In the genomic region with DNA sequence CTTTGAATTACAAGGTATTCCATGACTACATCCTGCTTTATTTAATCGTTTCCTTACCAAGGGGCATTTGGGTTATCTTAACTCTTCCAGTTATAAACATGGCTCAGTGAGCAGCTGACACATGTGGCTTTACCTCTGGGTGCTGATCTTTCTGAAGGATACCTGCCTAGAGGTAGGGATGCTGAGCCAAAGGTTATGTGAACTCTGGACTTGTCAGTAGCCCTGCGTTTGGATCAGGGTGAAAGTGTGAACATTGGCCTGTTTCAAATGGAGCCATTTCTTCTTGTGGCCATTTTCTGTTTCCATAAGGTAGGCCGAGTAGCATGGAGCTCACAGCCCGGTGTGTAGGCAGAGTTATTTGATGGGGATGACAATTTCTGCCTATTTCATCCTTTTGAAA, we compare ENCODE assay signal across 18 cellular contexts. TPM values are rescaled to one million over a fixed set of nuclear protein-coding genes. Genes with fewer than 3 reads are reported as not detected.
DNase-seq lines count a peak whose midpoint lies in the region; ATAC-seq, FAIRE-seq and TF ChIP-seq lines count a peak whose summit lies in the region.
"Had no signal": no experiment of that assay in that cellular context is flagged by ENCODE, and none has a peak within 500 bp of the region (broad histone marks: within the 10 kb centered on the region; RNA-seq: fewer than 3 reads in every experiment).

No MANE protein-coding gene starts in this region.

- no peak overlapping the region for H2BK120ac ChIP-seq in H1 (replicated peaks; ENCODE audit: low read depth, low read length)

- no peak overlapping the region for H2AK5ac ChIP-seq in H1 (ENCODE audit: low read depth, low read length)

- no peak overlapping the region for H3K23ac ChIP-seq in H1 (ENCODE audit: insufficient read length)

- H2BK20ac ChIP-seq in H1 (ENCODE audit: low read length): 0 out of 2 replicates have a peak overlapping the region, but pooled peaks have one; percentile 28

- no peaks in the 10 kb centered on the region for H3K23me2 ChIP-seq in H1 (ENCODE audit: low read depth, low read length)

- H3K9ac ChIP-seq in liver (ENCODE audit: low read depth in 1 of 2, low read length in 2 of 2): no peak overlapping the region
- H3K9ac ChIP-seq in HepG2 (ENCODE audit: insufficient read depth, low read depth, low read length): no peak overlapping the region
- no peak overlapping the region for H3K9ac ChIP-seq in H1 (replicated peaks in 1 of 4; ENCODE audit: extremely low read depth in 1 of 4, low read depth in 3 of 4, low read length in 3 of 4)
- H3K9ac ChIP-seq: BLaER1 treated with 17β-estradiol and CSF1 and Interleukin-3, amounts not matched to agents 10 nM and 100 nM had no signal

- WGBS in liver: 77% methylated on average over 4 of the region's 4 CpGs
- WGBS in HepG2 (ENCODE audit: low lambda C conversion rate): 97% methylated on average over 3 of the region's 4 CpGs
- WGBS in H1 (ENCODE audit: extremely low coverage in 1 of 2, insufficient coverage in 1 of 2, insufficient read length in 1 of 2, insufficient replicate concordance in 2 of 2, low coverage in 1 of 2, low lambda C conversion rate in 2 of 2, missing lambda C conversion rate in 1 of 2), 2 experiments: 92% methylated on average over 4 of the region's 4 CpGs; no CpG with 5 or more reads in 1 of the 2 experiments
- WGBS in sigmoid colon, 2 donors: 89 to 90% methylated on average over 4 of the region's 4 CpGs

- H3K14ac ChIP-seq in H1 (ENCODE audit: insufficient read length): no peak overlapping the region

- no peak for ATAC-seq in HepG2
- ATAC-seq: CD8-positive, alpha-beta T cell; GM12878 had no signal

- no peaks in the 10 kb centered on the region for H3K4me1 ChIP-seq in liver (ENCODE audit: control insufficient read depth in 4 of 4, insufficient read depth in 4 of 4, low read length in 3 of 4)
- H3K4me1 ChIP-seq in HepG2 (ENCODE audit: insufficient read depth, low read length): peaks cover 22% of the 10 kb centered on the region
- no peaks in the 10 kb centered on the region; a peak in 1 of 7 replicates for H3K4me1 ChIP-seq in H1 (replicated peaks in 1 of 4; ENCODE audit: control insufficient read depth in 3 of 4, insufficient read depth in 4 of 4, low read length in 3 of 4)
- H3K4me1 ChIP-seq in neutrophil (ENCODE audit: control insufficient read depth in 1 of 2, insufficient read depth in 1 of 2, low read depth in 1 of 2, low read length in 1 of 2): peaks cover 50 to 51% of the 10 kb centered on the region in 2 experiments
- no peaks in the 10 kb centered on the region for H3K4me1 ChIP-seq in sigmoid colon
- H3K4me1 ChIP-seq: HAP-1 had no signal

- H3K4me3 ChIP-seq in liver (ENCODE audit: low read depth in 1 of 3, low read length in 3 of 3) (no peak overlapping the region), HepG2 (replicated peaks in 1 of 3; ENCODE audit: insufficient read depth in 1 of 3, low read depth in 2 of 3, low read length in 3 of 3) (no peak overlapping the region), H1 (ENCODE audit: extremely low read depth in 1 of 4, insufficient read depth in 2 of 4, low read depth in 3 of 4, low read length in 4 of 4) (no peak overlapping the region), neutrophil (ENCODE audit: low read depth in 1 of 2, low read length in 1 of 2) (no peak overlapping the region), sigmoid colon (no peak overlapping the region)
- H3K4me3 ChIP-seq: BLaER1 treated with 17β-estradiol and CSF1 and Interleukin-3, amounts not matched to agents 10 nM and 100 nM; GM12878; HAP-1 had no signal

- DNase-seq in HepG2 (ENCODE audit: low spot score): no peak
- no peak for DNase-seq in H1 (ENCODE audit: low read depth in 1 of 2, low spot score in 2 of 2)
- DNase-seq in retina: no peak
- DNase-seq in SW480 (ENCODE audit: low spot score): no peak
- DNase-seq in sigmoid colon: no peak
- DNase-seq: 8988T; Calu3; CD8-positive, alpha-beta T cell; DMS 273 treated with DMSO at 0.1 percent for 48 hours; DND-41 had no signal

- H2BK15ac ChIP-seq in H1 (ENCODE audit: low read length): no peak overlapping the region

- TF ChIP-seq RAD21 in liver (IDR thresholded peaks at IDR 0.05) (no peak), HepG2 (CRISPR knock-in tag; IDR thresholded peaks at IDR 0.05) (no peak), H1 (IDR thresholded peaks at IDR 0.05 in 1 of 2, conservative IDR thresholded peaks at IDR 0.05 in 1 of 2; ENCODE audit: low read depth in 2 of 2, low read length in 2 of 2) (no peak)

- H2BK5ac ChIP-seq in H1 (ENCODE audit: low read depth, low read length): no peak overlapping the region

- no peaks in the 10 kb centered on the region for H3K27me3 ChIP-seq in liver (ENCODE audit: control insufficient read depth in 4 of 4, insufficient read depth in 4 of 4, low read length in 3 of 4)
- no peaks in the 10 kb centered on the region for H3K27me3 ChIP-seq in HepG2 (ENCODE audit: control insufficient read depth in 1 of 2, insufficient read depth in 2 of 2, low read length in 2 of 2)
- no peaks in the 10 kb centered on the region for H3K27me3 ChIP-seq in H1 (replicated peaks in 1 of 4; ENCODE audit: control insufficient read depth in 3 of 4, extremely low read depth in 1 of 4, insufficient read depth in 3 of 4, low read length in 3 of 4)
- no peaks in the 10 kb centered on the region for H3K27me3 ChIP-seq in neutrophil
- no peaks in the 10 kb centered on the region for H3K27me3 ChIP-seq in sigmoid colon
- H3K27me3 ChIP-seq: BLaER1 treated with 17β-estradiol and CSF1 and Interleukin-3, amounts not matched to agents 10 nM and 100 nM had no signal

- TF ChIP-seq CTCF in liver (IDR thresholded peaks at IDR 0.05; ENCODE audit: low read depth, low read length, missing input control) (no peak), HepG2 (CRISPR knock-in tag; IDR thresholded peaks at IDR 0.05) (no peak), H1 (IDR thresholded peaks at IDR 0.05; ENCODE audit: control extremely low read depth in 1 of 3, insufficient read depth in 1 of 3, low read depth in 1 of 3, low read length in 3 of 3) (no peak), neutrophil (IDR thresholded peaks at IDR 0.05) (no peak), sigmoid colon (IDR thresholded peaks at IDR 0.05) (no peak)

- no peaks in the 10 kb centered on the region for H3K36me3 ChIP-seq in liver (ENCODE audit: control insufficient read depth in 4 of 4, insufficient read depth in 3 of 4, low read depth in 1 of 4, low read length in 3 of 4)
- peaks cover 1 to 8% of the 10 kb centered on the region in 2 experiments; a peak in 2 of 5 replicates for H3K36me3 ChIP-seq in HepG2 (replicated peaks in 1 of 2; ENCODE audit: control insufficient read depth in 1 of 2, insufficient read depth in 2 of 2, low read length in 2 of 2)
- no peaks in the 10 kb centered on the region for H3K36me3 ChIP-seq in H1 (ENCODE audit: control insufficient read depth in 2 of 4, insufficient read depth in 4 of 4, low read length in 3 of 4)
- peaks cover 16% of the 10 kb centered on the region for H3K36me3 ChIP-seq in neutrophil
- H3K36me3 ChIP-seq in sigmoid colon: no peaks in the 10 kb centered on the region
- H3K36me3 ChIP-seq: BLaER1 treated with 17β-estradiol and CSF1 and Interleukin-3, amounts not matched to agents 10 nM and 100 nM; HAP-1 had no signal

- no peaks in the 10 kb centered on the region for H3K79me1 ChIP-seq in H1 (ENCODE audit: low read depth, low read length)

- H3K27ac ChIP-seq in liver (ENCODE audit: low read depth in 1 of 2, low read length in 2 of 2) (no peak overlapping the region), HepG2 (ENCODE audit: extremely low read length, insufficient read depth, low read length) (no peak overlapping the region), H1 (ENCODE audit: low read depth, low read length) (no peak overlapping the region), neutrophil (peak overlapping the region; percentile 82), sigmoid colon (no peak overlapping the region)
- H3K27ac ChIP-seq: BLaER1 treated with 17β-estradiol and CSF1 and Interleukin-3, amounts not matched to agents 10 nM and 100 nM had no signal

- FAIRE-seq in HepG2 (lab: Jason Lieb, UNC): no peak
- no peak for FAIRE-seq in H1 (lab: Jason Lieb, UNC)
- FAIRE-seq: GM12878, GM19239 had no signal

- no peak overlapping the region for H3K4ac ChIP-seq in H1 (replicated peaks; ENCODE audit: insufficient read length, low read depth, low read length)

- peaks cover 4% of the 10 kb centered on the region for H3K79me2 ChIP-seq in HepG2 (ENCODE audit: insufficient read depth, low read length)
- H3K79me2 ChIP-seq in H1 (ENCODE audit: control insufficient read depth in 1 of 2, insufficient read depth in 2 of 2, low read length in 2 of 2): no peaks in the 10 kb centered on the region

- no peak overlapping the region for H3K56ac ChIP-seq in H1 (replicated peaks; ENCODE audit: insufficient read length, low read depth, low read length)

- no peak for TF ChIP-seq POLR2A in HepG2 (IDR thresholded peaks at IDR 0.05; ENCODE audit: insufficient read depth in 1 of 2, low read depth in 2 of 2, low read length in 2 of 2)
- no peak for TF ChIP-seq POLR2A in H1 (IDR thresholded peaks at IDR 0.05; ENCODE audit: control extremely low read depth in 1 of 2, low read depth in 2 of 2, low read length in 2 of 2)
- TF ChIP-seq POLR2A in sigmoid colon (IDR thresholded peaks at IDR 0.05): no peak

- H4K8ac ChIP-seq in H1 (ENCODE audit: extremely low read depth, insufficient read depth, low read length): no peak overlapping the region

- H4K20me1 ChIP-seq in HepG2 (ENCODE audit: insufficient read depth, low read length): no peaks in the 10 kb centered on the region
- no peaks in the 10 kb centered on the region for H4K20me1 ChIP-seq in H1 (replicated peaks in 1 of 2; ENCODE audit: control insufficient read depth in 1 of 2, insufficient read depth in 2 of 2, low read length in 2 of 2)
- H4K20me1 ChIP-seq: BLaER1 treated with 17β-estradiol and CSF1 and Interleukin-3, amounts not matched to agents 10 nM and 100 nM had no signal

- no peak overlapping the region for H2BK12ac ChIP-seq in H1 (ENCODE audit: low read depth, low read length)

- in situ Hi-C loops in HepG2 (cut with HindIII; ENCODE audit: extremely low pct_ligation_motif_present, low pct_unique_long_range_greater_than_20kb): no loop called here

- no peak overlapping the region for H4K5ac ChIP-seq in H1 (ENCODE audit: insufficient read length, low read depth, low read length)

- intact Hi-C loops in HepG2 (cut with micrococcal nuclease; ENCODE audit: unreplicated experiment) (no loop called here), sigmoid colon (cut with DNase I) (no loop called here)

- H3K9me3 ChIP-seq in liver (ENCODE audit: control insufficient read depth in 4 of 4, low read length in 3 of 4): no peaks in the 10 kb centered on the region
- H3K9me3 ChIP-seq in HepG2 (ENCODE audit: low read length): no peaks in the 10 kb centered on the region
- no peaks in the 10 kb centered on the region for H3K9me3 ChIP-seq in H1 (ENCODE audit: insufficient read depth in 2 of 2, low read depth in 1 of 2, low read length in 1 of 2)
- no peaks in the 10 kb centered on the region for H3K9me3 ChIP-seq in neutrophil
- no peaks in the 10 kb centered on the region for H3K9me3 ChIP-seq in sigmoid colon
- H3K9me3 ChIP-seq: BLaER1 treated with 17β-estradiol and CSF1 and Interleukin-3, amounts not matched to agents 10 nM and 100 nM; HAP-1 had no signal

- no TSS peak for BruUV-seq in HepG2 (replicated peaks; lab: Mats Ljungman, UMichigan)

- no peak overlapping the region for H3K4me2 ChIP-seq in HepG2 (ENCODE audit: low read depth, low read length)
- no peak overlapping the region for H3K4me2 ChIP-seq in H1 (ENCODE audit: insufficient read depth in 1 of 2, low read depth in 2 of 2, low read length in 2 of 2)

- CTCF ChIA-PET in HepG2 (lab: Yijun Ruan, JAX; ENCODE audit: low intra/inter-chr PET ratio, low total read pairs) (no interaction called here), H1 (lab: Charles Lee; ENCODE audit: partially characterized antibody) (interaction anchor here (0.8 kb wide), 1 partner anchor 14 kb away, joined by 3 read pairs; no protein-coding TSS in a partner anchor)

- POLR2A ChIA-PET in HepG2 (lab: Yijun Ruan, JAX): no interaction called here
- POLR2A ChIA-PET in H1 (lab: Charles Lee; ENCODE audit: partially characterized antibody): no interaction called here

- H3K18ac ChIP-seq in H1 (ENCODE audit: extremely low read depth, low read length): no peak overlapping the region

- no peak overlapping the region for H2AFZ ChIP-seq in HepG2 (ENCODE audit: low read length)
- H2AFZ ChIP-seq in H1 (ENCODE audit: low read length): no peak overlapping the region

- H4K91ac ChIP-seq in H1 (replicated peaks; ENCODE audit: insufficient read length, low read length): no peak overlapping the region

- TF ChIP-seq EP300 in HepG2 (IDR thresholded peaks at IDR 0.05; ENCODE audit: low read depth in 2 of 2, low read length in 2 of 2) (no peak), HepG2 (CRISPR knock-in tag; IDR thresholded peaks at IDR 0.05; ENCODE audit: borderline replicate concordance) (no peak), H1 (IDR thresholded peaks at IDR 0.05; ENCODE audit: borderline replicate concordance in 1 of 2, low read depth in 2 of 2, low read length in 2 of 2) (no peak), sigmoid colon (IDR thresholded peaks at IDR 0.05) (no peak)

RNA-seq across cellular contexts. Expression of a gene that starts 29.2 kb away (rescaled TPM):
- total RNA-seq in liver: 10 to 100 TPM in 1 of 2 donors, 1 to 10 TPM in 1; 5.9 to 14.0 TPM
- polyA plus RNA-seq in liver: 10 to 100 TPM; 11.5 to 15.9 TPM
- 26.0 and 43.1 TPM in 2 replicates for total RNA-seq in HepG2 (2016; rRNA removed; fragmentation: Illumina TruSeq; extraction: Trizol)
- 11.0 and 13.9 TPM in 2 replicates for total RNA-seq in HepG2 (2016; cell fraction: cytosol; rRNA removed; fragmentation: Illumina TruSeq; extraction: Trizol; ENCODE audit: low read depth)
- 26.8 and 44.6 TPM in 2 replicates for total RNA-seq in HepG2 (2016; cell fraction: insoluble cytoplasmic fraction; rRNA removed; fragmentation: Illumina TruSeq; extraction: Trizol)
- 36.5 and 37.9 TPM in 2 replicates for total RNA-seq in HepG2 (2016; cell fraction: membrane; rRNA removed; fragmentation: Illumina TruSeq; extraction: Trizol)
- 14.2 and 18.3 TPM in 2 replicates for total RNA-seq in HepG2 (2016; cell fraction: nucleus; rRNA removed; fragmentation: Illumina TruSeq; extraction: Trizol)
- polyA plus RNA-seq in HepG2 (2011; rRNA removed): 18.6 and 27.6 TPM in 2 replicates
- polyA plus RNA-seq in HepG2 (2011; cell fraction: cytosol; rRNA removed): 13.8 and 23.3 TPM in 2 replicates
- 5.2 and 8.7 TPM in 2 replicates for polyA plus RNA-seq in HepG2 (2011; cell fraction: nucleus; rRNA removed)
- polyA plus RNA-seq in HepG2 (2012): 32.4 and 42.5 TPM in 2 replicates
- 19.2 and 21.4 TPM in 2 replicates for polyA plus RNA-seq in HepG2 (2016; cell fraction: cytosol; fragmentation: Illumina TruSeq; extraction: Trizol; ENCODE audit: low read depth)
- 55.9 and 58.7 TPM in 2 replicates for polyA plus RNA-seq in HepG2 (2016; cell fraction: insoluble cytoplasmic fraction; fragmentation: Illumina TruSeq; extraction: Trizol; ENCODE audit: low read depth)
- polyA plus RNA-seq in HepG2 (2016; cell fraction: membrane; fragmentation: Illumina TruSeq; extraction: Trizol; ENCODE audit: low read depth): 39.2 and 40.3 TPM in 2 replicates
- 28.8 and 32.3 TPM in 2 replicates for polyA plus RNA-seq in HepG2 (2016; cell fraction: nucleus; fragmentation: Illumina TruSeq; extraction: Trizol; ENCODE audit: insufficient read depth, low read depth)
- polyA minus RNA-seq in HepG2 (2011; rRNA and poly(A)+ RNA removed; ENCODE audit: low replicate concordance): 1.4 and 7.6 TPM in 2 replicates
- 18.6 and 21.0 TPM in 2 replicates for polyA minus RNA-seq in HepG2 (2011; cell fraction: cytosol; rRNA and poly(A)+ RNA removed)
- 12.9 and 18.8 TPM in 2 replicates for polyA minus RNA-seq in HepG2 (2011; cell fraction: nucleus; rRNA and poly(A)+ RNA removed)
- 9.6 and 9.9 TPM in 2 replicates for total RNA-seq in H1 (2021; fragmentation: NEBNext Ultra II Directional; extraction: Animal tissue kit (Norgen Biotek cat#: 25700))
- polyA plus RNA-seq in H1 (2011; rRNA removed): 1.9 and 4.4 TPM in 2 replicates
- polyA plus RNA-seq in H1 (2011; cell fraction: cytosol; rRNA removed): 5.2 TPM
- 4.8 TPM for polyA plus RNA-seq in H1 (2011; cell fraction: nucleus; rRNA removed)
- 6.5 to 9.6 TPM (median 8.0 TPM) in 4 replicates for polyA plus RNA-seq in H1 (2012, experiment 1 of 2)
- 0.58 TPM for polyA plus RNA-seq in H1 (2012, experiment 2 of 2)
- polyA plus RNA-seq in H1 (2013, experiment 1 of 2): 11.1 TPM
- polyA plus RNA-seq in H1 (2013, experiment 2 of 2): 10.9 TPM
- 6.8 and 8.4 TPM in 2 replicates for polyA minus RNA-seq in H1 (2011; rRNA and poly(A)+ RNA removed)
- 3.8 TPM for polyA minus RNA-seq in H1 (2011; cell fraction: cytosol; rRNA and poly(A)+ RNA removed)
- polyA minus RNA-seq in H1 (2011; cell fraction: nucleus; rRNA and poly(A)+ RNA removed): 7.8 TPM
- total RNA-seq in sigmoid colon: 1 to 10 TPM; 1.7 to 6.4 (median 4.4) TPM
- 1 to 10 TPM; 4.9 to 8.2 (median 5.4) TPM for polyA plus RNA-seq in sigmoid colon
- total RNA-seq: HT-29 had no signal
- polyA plus RNA-seq: AG04450 had no signal
